Comparison of ENCODE assay signal across 8 cellular contexts in genomic region chr20:50572922-50573777, GRCh38.
DNase-seq lines count a peak whose midpoint lies in the region; ATAC-seq and TF ChIP-seq lines count a peak whose summit lies in the region.

No MANE protein-coding gene starts in this region.

- peaks cover 90% of the 10 kb centered on the region for H3K79me2 ChIP-seq in OCI-LY3 (ENCODE audit: low read length)

- H2AFZ ChIP-seq in OCI-LY3 (ENCODE audit: low read depth, low read length): no peak overlapping the region

- no peaks in the 10 kb centered on the region for H3K27me3 ChIP-seq in OCI-LY3 (ENCODE audit: low read depth, low read length)

- DNase-seq in GF-D8 (lab: John Stamatoyannopoulos, UW) (peak; percentile 53), fibroblast of the aortic adventitia (ENCODE audit: low read depth) (peak; percentile 91), skeletal muscle cell (ENCODE audit: low read depth) (peak; percentile 71), iPS-NIHi7 (ENCODE audit: extremely low spot score) (no peak), ecto neural progenitor cell (ENCODE audit: low spot score) (no peak), inferior parietal cortex (ENCODE audit: extremely low spot score) (no peak)

- no peak overlapping the region for H3K4me3 ChIP-seq in OCI-LY3 (ENCODE audit: low read length)
- no peak overlapping the region for H3K4me3 ChIP-seq in fibroblast of the aortic adventitia (ENCODE audit: low read depth, low read length)
- no peak overlapping the region for H3K4me3 ChIP-seq in skeletal muscle cell (ENCODE audit: low read depth, low read length)

- TF ChIP-seq CTCF in OCI-LY3 (IDR thresholded peaks at IDR 0.05; ENCODE audit: low read depth, low read length) (no peak), fibroblast of the aortic adventitia (IDR thresholded peaks at IDR 0.05; ENCODE audit: insufficient read depth, low read length) (no peak)

- H3K9me3 ChIP-seq in OCI-LY3 (ENCODE audit: insufficient read depth, low read length): no peaks in the 10 kb centered on the region

- H4K20me1 ChIP-seq in OCI-LY3 (ENCODE audit: insufficient read depth, low read length): peaks cover 69% of the 10 kb centered on the region

- peak overlapping the region; percentile 2; the same call in 1 of the 2 replicates for H3K27ac ChIP-seq in OCI-LY3 (ENCODE audit: low read length)

- H3K4me2 ChIP-seq in OCI-LY3 (ENCODE audit: low read length): no peak overlapping the region

- H3K4me1 ChIP-seq in OCI-LY3 (ENCODE audit: low read length): peaks cover 54% of the 10 kb centered on the region

- no peak for ATAC-seq in HG02610 (IDR thresholded peaks at IDR 0.05; ENCODE audit: unreplicated experiment)

- peaks cover 84% of the 10 kb centered on the region for H3K36me3 ChIP-seq in OCI-LY3 (replicated peaks; ENCODE audit: low read depth, low read length)

- no peak overlapping the region for H3K9ac ChIP-seq in OCI-LY3 (ENCODE audit: low read length)

Comparison
In these comparisons a context has a peak if more than half of its experiments do, and no peak if none do; other contexts are left out.
1. DNase-seq: peak in GF-D8 (single experiment), fibroblast of the aortic adventitia (single experiment) and skeletal muscle cell (single experiment); none in iPS-NIHi7 (single experiment), ecto neural progenitor cell (single experiment) and inferior parietal cortex (single experiment).